In the genomic region with DNA sequence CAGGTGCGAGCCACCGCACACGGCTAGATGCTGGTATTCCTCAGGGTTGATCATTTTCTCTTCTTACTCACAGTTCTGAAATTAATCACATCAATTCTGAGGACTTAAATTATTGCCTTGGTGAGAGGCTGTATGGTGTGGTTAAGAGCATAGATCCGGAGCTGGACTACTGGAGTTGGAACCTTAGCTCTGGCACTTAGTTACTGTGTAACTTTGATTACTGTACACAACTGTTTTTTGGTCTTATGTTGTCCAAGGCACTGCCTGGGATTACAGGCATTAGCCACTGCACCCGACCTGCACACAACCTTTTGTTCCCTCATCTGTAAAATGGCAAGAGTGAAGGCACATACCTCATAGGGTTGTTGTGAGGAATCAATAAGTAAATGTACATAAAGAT, we compare ENCODE assay signal across 34 cellular contexts.
"Had no signal": no experiment of that assay in that cellular context is flagged by ENCODE, and none has a peak within 500 bp of the region (broad histone marks: within the 10 kb centered on the region; RNA-seq: fewer than 3 reads in every experiment).

No MANE protein-coding gene starts in this region.

- H3K9me3 Mint-ChIP-seq: activated B cell treated with CpG ODN at 0.5 μM for 24 hours; activated CD8-positive, alpha-beta T cell treated with anti-CD3 and anti-CD28 coated beads for 36 hours; activated T-cell treated with anti-CD3 and anti-CD28 coated beads, Interleukin-2, amount 50 U/mL, for 4 hours; activated T-helper 17 cell treated with anti-CD3 and anti-CD28 coated beads, Interleukin-2, amount 50 U/mL, for 72 hours; central memory CD8-positive, alpha-beta T cell; effector memory CD8-positive, alpha-beta T cell; T-helper 2 cell treated with Interferon-gamma antibody and Interleukin-4, amounts not matched to agents 5 μg/mL and 100 μg/mL, for 36 hours had no signal

- H3K4me3 Mint-ChIP-seq: activated B cell treated with CpG ODN at 0.5 μM for 24 hours; activated CD8-positive, alpha-beta T cell treated with anti-CD3 and anti-CD28 coated beads for 36 hours; activated naive CD8-positive, alpha-beta T cell; activated T-cell treated with anti-CD3 and anti-CD28 coated beads, Interleukin-2, amount 50 U/mL, for 4 hours; activated T-helper 17 cell treated with anti-CD3 and anti-CD28 coated beads, Interleukin-2, amount 50 U/mL, for 72 hours; central memory CD8-positive, alpha-beta T cell; effector memory CD8-positive, alpha-beta T cell; T-helper 17 cell; T-helper 2 cell treated with Interferon-gamma antibody and Interleukin-4, amounts not matched to agents 5 μg/mL and 100 μg/mL, for 36 hours had no signal

- H3K4me1 Mint-ChIP-seq: activated T-helper 17 cell treated with anti-CD3 and anti-CD28 coated beads, Interleukin-2, amount 50 U/mL, for 72 hours; central memory CD8-positive, alpha-beta T cell had no signal

- H3K4me3 ChIP-seq: esophagus squamous epithelium had no signal

- H3K27me3 ChIP-seq: brain microvascular endothelial cell, esophagus squamous epithelium had no signal

- H3K36me3 Mint-ChIP-seq: activated naive CD8-positive, alpha-beta T cell had no signal

- H3K36me3 ChIP-seq: brain microvascular endothelial cell, esophagus squamous epithelium, WERI-Rb-1 had no signal

- ATAC-seq: activated CD4-positive, CD25-positive, alpha-beta regulatory T cell treated with anti-CD3 and anti-CD28 coated beads, Interleukin-2, amount 50 U/mL, for 24 hours; activated CD8-positive, alpha-beta T cell treated with anti-CD3 and anti-CD28 coated beads for 36 hours; activated T-cell treated with anti-CD3 and anti-CD28 coated beads, Interleukin-2, amount 50 U/mL, for 4 hours; activated T-helper 17 cell treated with anti-CD3 and anti-CD28 coated beads, Interleukin-2, amount 50 U/mL, for 72 hours; effector memory CD8-positive, alpha-beta T cell; T-helper 17 cell had no signal

- DNase-seq: activated B cell treated with CpG ODN at 0.5 μM for 24 hours; activated CD4-positive, alpha-beta T cell treated with anti-CD3 and anti-CD28 coated beads for 48 hours; activated CD4-positive, alpha-beta T cell treated with anti-CD3 and anti-CD28 coated beads, Interleukin-2, amount 50 U/mL, for 1 hour; activated CD4-positive, alpha-beta T cell treated with anti-CD3 and anti-CD28 coated beads, Interleukin-2, amount 50 U/mL, for 48 hours; activated CD8-positive, alpha-beta memory T cell treated with anti-CD3 and anti-CD28 coated beads for 24 hours; activated CD8-positive, alpha-beta T cell treated with anti-CD3 and anti-CD28 coated beads for 36 hours; activated effector memory CD4-positive, alpha-beta T cell treated with Interleukin-2 at 50 U/mL for 16 hours; activated gamma-delta T cell treated with Interleukin-2 at 50 U/mL for 16 hours; activated naive CD4-positive, alpha-beta T cell treated with anti-CD3 and anti-CD28 coated beads, Interleukin-2, amount 50 U/mL, for 16 hours; activated naive CD4-positive, alpha-beta T cell treated with Interleukin-2 at 50 U/mL for 16 hours; activated T-cell treated with anti-CD3 and anti-CD28 coated beads, Interleukin-2, amount 50 U/mL, for 4 hours; amniotic stem cell; anterior cingulate cortex; brain microvascular endothelial cell; cortex of kidney; dermis blood vessel endothelial cell; effector CD4-positive, alpha-beta T cell; effector memory CD8-positive, alpha-beta T cell; esophagus squamous epithelium; foreskin melanocyte; T-helper 1 cell; T-helper 17 cell; T1000; WERI-Rb-1 had no signal

- H3K27ac ChIP-seq: brain microvascular endothelial cell, epithelial cell of prostate, WERI-Rb-1 had no signal

- FAIRE-seq: astrocyte, bronchial epithelial cell, colon, endothelial cell of umbilical vein had no signal

- H3K27me3 Mint-ChIP-seq: activated CD8-positive, alpha-beta T cell treated with anti-CD3 and anti-CD28 coated beads for 36 hours; activated naive CD8-positive, alpha-beta T cell had no signal

- H3K9me3 ChIP-seq: esophagus squamous epithelium had no signal

- H3K27ac Mint-ChIP-seq: activated B cell treated with CpG ODN at 0.5 μM for 24 hours; activated CD8-positive, alpha-beta T cell treated with anti-CD3 and anti-CD28 coated beads for 36 hours; activated naive CD8-positive, alpha-beta T cell; activated T-helper 17 cell treated with anti-CD3 and anti-CD28 coated beads, Interleukin-2, amount 50 U/mL, for 72 hours; effector memory CD8-positive, alpha-beta T cell; T-helper 17 cell; T-helper 2 cell treated with Interferon-gamma antibody and Interleukin-4, amounts not matched to agents 5 μg/mL and 100 μg/mL, for 36 hours had no signal
